ENCODE assay signal across 8 cellular contexts in genomic region chr14:59464651-59465569, GRCh38. TPM values are rescaled to one million over a fixed set of nuclear protein-coding genes. Genes with fewer than 3 reads are reported as not detected.
DNase-seq lines count a peak whose midpoint lies in the region; ATAC-seq and TF ChIP-seq lines count a peak whose summit lies in the region.

Gene GPR135, minus strand, starts transcription at chr14:59465380. Its CDS starts 154 bp downstream, at chr14:59465226.

- peak within 1 kb of the TSS; percentile 34 for H3K27ac Mint-ChIP-seq in activated CD4-positive, alpha-beta T cell treated with anti-CD3 and anti-CD28 coated beads, Interleukin-2, amount 10 ng/mL, durations not matched to agents 7 days and 5 days

- peak; percentile 67 for DNase-seq in DMS79 treated with DMSO at 0.1 percent for 48 hours (lab: John Stamatoyannopoulos, UW)
- DNase-seq in activated CD4-positive, alpha-beta T cell treated with anti-CD3 and anti-CD28 coated beads, Interleukin-2, amount 10 ng/mL, durations not matched to agents 7 days and 5 days = peak; percentile 62
- DNase-seq in dermis blood vessel endothelial cell = peak; percentile 71
- DNase-seq in stimulated activated CD4-positive, alpha-beta T cell treated with anti-CD3 and anti-CD28 coated beads, Interleukin-2, amount 100 ng/mL, for 48 hours = peak; percentile 27 to 34

- peak within 1 kb of the TSS; percentile 76 for H3K4me3 Mint-ChIP-seq in activated CD4-positive, alpha-beta T cell treated with anti-CD3 and anti-CD28 coated beads, Interleukin-2, amount 10 ng/mL, durations not matched to agents 7 days and 5 days

- POLR2A ChIA-PET in activated CD4-positive, alpha-beta T cell treated with anti-CD3 and anti-CD28 coated beads, Interleukin-2, amount 10 ng/mL, durations not matched to agents 7 days and 5 days (lab: Charles Lee) = interaction anchor here (0.6 kb wide), 1 partner anchor 310 kb away, joined by 4 read pairs; no protein-coding TSS in a partner anchor

- H3K4me1 ChIP-seq in Loucy (ENCODE audit: insufficient read depth, low read length, poor library complexity, severe bottlenecking) (no peaks in the 10 kb centered on the region), liver (ENCODE audit: control insufficient read depth in 4 of 4, insufficient read depth in 4 of 4, low read length in 3 of 4) (peaks cover 0 to 15% (median 12%) of the 10 kb centered on the region in 4 donors)

- no peaks in the 10 kb centered on the region for H3K79me2 ChIP-seq in Loucy (ENCODE audit: insufficient read depth, low read length)

- CTCF ChIA-PET in activated CD4-positive, alpha-beta T cell treated with anti-CD3 and anti-CD28 coated beads, Interleukin-2, amount 10 ng/mL, durations not matched to agents 7 days and 5 days (lab: Charles Lee) = interaction anchor here (1.4 to 4.4 kb wide), 2 partner anchors 9 to 12 kb away, joined by 3 to 12 read pairs; no protein-coding TSS in a partner anchor

- peak within 1 kb of the TSS; percentile 31 for H3K4me3 ChIP-seq in Loucy (ENCODE audit: low read length, poor library complexity, severe bottlenecking)
- H3K4me3 ChIP-seq in liver (ENCODE audit: low read depth in 1 of 3, low read length in 3 of 3) = peak within 1 kb of the TSS; percentile 28 to 81 (median 54)

- H3K9me3 ChIP-seq in Loucy (ENCODE audit: insufficient read depth, low read depth, low read length) (no peaks in the 10 kb centered on the region), liver (ENCODE audit: control insufficient read depth in 4 of 4, low read length in 3 of 4) (no peaks in the 10 kb centered on the region)

- H2AFZ ChIP-seq in Loucy (ENCODE audit: low read length) = no peak within 1 kb of the TSS

- H3K36me3 Mint-ChIP-seq in activated CD4-positive, alpha-beta T cell treated with anti-CD3 and anti-CD28 coated beads, Interleukin-2, amount 10 ng/mL, durations not matched to agents 7 days and 5 days (ENCODE audit: low read depth) = peaks cover 3% of the 10 kb centered on the region

- TF ChIP-seq CTCF in Loucy (conservative IDR thresholded peaks at IDR 0.05; ENCODE audit: low read length) (no peak), liver (IDR thresholded peaks at IDR 0.05; ENCODE audit: low read depth, low read length, missing input control) (no peak)

- peaks cover 4% of the 10 kb centered on the region for H3K27me3 Mint-ChIP-seq in activated CD4-positive, alpha-beta T cell treated with anti-CD3 and anti-CD28 coated beads, Interleukin-2, amount 10 ng/mL, durations not matched to agents 7 days and 5 days

- H3K27me3 ChIP-seq in Loucy (ENCODE audit: insufficient read depth, low read length, poor library complexity, severe bottlenecking) = no peaks in the 10 kb centered on the region
- H3K27me3 ChIP-seq in liver (ENCODE audit: control insufficient read depth in 4 of 4, insufficient read depth in 4 of 4, low read length in 3 of 4) = no peaks in the 10 kb centered on the region

- H3F3A ChIP-seq in Loucy (ENCODE audit: low read depth) = no peaks in the 10 kb centered on the region

- peak within 1 kb of the TSS; percentile 35 for H3K4me2 ChIP-seq in Loucy (ENCODE audit: low read depth, low read length, poor library complexity, severe bottlenecking)

- no peaks in the 10 kb centered on the region for H4K20me1 ChIP-seq in Loucy (ENCODE audit: insufficient read depth, low read length, poor library complexity, severe bottlenecking)

- H3K36me3 ChIP-seq in Loucy (ENCODE audit: insufficient read depth, low read length) (no peaks in the 10 kb centered on the region), liver (ENCODE audit: control insufficient read depth in 4 of 4, insufficient read depth in 3 of 4, low read depth in 1 of 4, low read length in 3 of 4) (peaks cover 0 to 4% (median 1%) of the 10 kb centered on the region in 4 donors)

- no peak within 1 kb of the TSS for H3K9ac ChIP-seq in Loucy (ENCODE audit: low read depth, low read length, poor library complexity, severe bottlenecking)
- H3K9ac ChIP-seq in liver (ENCODE audit: low read depth in 1 of 2, low read length in 2 of 2) = peak within 1 kb of the TSS in 1 of 2 donors; percentile 37

- H3K9me3 Mint-ChIP-seq in activated CD4-positive, alpha-beta T cell treated with anti-CD3 and anti-CD28 coated beads, Interleukin-2, amount 10 ng/mL, durations not matched to agents 7 days and 5 days = no peaks in the 10 kb centered on the region

- H3K4me1 Mint-ChIP-seq in activated CD4-positive, alpha-beta T cell treated with anti-CD3 and anti-CD28 coated beads, Interleukin-2, amount 10 ng/mL, durations not matched to agents 7 days and 5 days = peaks cover 12% of the 10 kb centered on the region

- under 1% methylated on average over 114 of the region's 114 CpGs for whole genome bisulfite sequencing in liver

- TF ChIP-seq RAD21 in liver (IDR thresholded peaks at IDR 0.05) = no peak

- no peaks in the 10 kb centered on the region for H3K9me2 ChIP-seq in Loucy (replicated peaks; ENCODE audit: low read depth, low read length)

- H3K27ac ChIP-seq in liver (ENCODE audit: low read depth in 1 of 2, low read length in 2 of 2) = peak within 1 kb of the TSS; percentile 6 to 50

- ATAC-seq in GM21576 (IDR thresholded peaks at IDR 0.05; ENCODE audit: unreplicated experiment) (peak; percentile 61), GM18519 (IDR thresholded peaks at IDR 0.05; ENCODE audit: low FRiP score, unreplicated experiment) (no peak)

TF ChIP-seq in liver, 16 proteins besides CTCF, POLR2A, EP300 and RAD21:
- TF ChIP-seq RXRA (IDR thresholded peaks at IDR 0.05) (peak; percentile 21 to 37), JUND (IDR thresholded peaks at IDR 0.05) (no peak), REST (IDR thresholded peaks at IDR 0.05) (peak; percentile 79), HNF4A (conservative IDR thresholded peaks at IDR 0.05) (peak in 1 of 2 donors; percentile 60)

RNA-seq across cellular contexts. Expression of gene GPR135, which starts in this region (rescaled TPM):
- total RNA-seq in activated CD4-positive, alpha-beta T cell treated with anti-CD3 and anti-CD28 coated beads, Interleukin-2, amount 10 ng/mL, durations not matched to agents 7 days and 5 days = 1 to 10 TPM; 1.5 to 1.6 TPM
- total RNA-seq in dermis blood vessel endothelial cell = 0.47 and 0.68 TPM in 2 replicates
- 1 to 10 TPM in 1 of 2 donors, under 1 TPM in 1; 0.56 to 2.9 TPM for total RNA-seq in liver
- polyA plus RNA-seq in liver = under 1 TPM; 0.22 to 0.31 TPM

Comparison
In these comparisons a context has a peak if more than half of its experiments do, and no peak if none do; other contexts are left out.
1. Peak in DNase-seq in dermis blood vessel endothelial cell; RNA of the gene not detected or under 1 TPM.